ENCODE assay signal across 23 cellular contexts in genomic region chr4:29295280-29295679, GRCh38.
DNase-seq lines count a peak whose midpoint lies in the region; ATAC-seq, FAIRE-seq and TF ChIP-seq lines count a peak whose summit lies in the region.
"Had no signal": no experiment of that assay in that cellular context is flagged by ENCODE, and none has a peak within 500 bp of the region (broad histone marks: within the 10 kb centered on the region; RNA-seq: fewer than 3 reads in every experiment).

No MANE protein-coding gene starts in this region.

- H4K20me1 ChIP-seq in HepG2 (ENCODE audit: insufficient read depth, low read length) (no peaks in the 10 kb centered on the region), IMR-90 (ENCODE audit: insufficient read depth, low read length) (no peaks in the 10 kb centered on the region)
- H4K20me1 ChIP-seq: BLaER1 treated with 17β-estradiol and CSF1 and Interleukin-3, amounts not matched to agents 10 nM and 100 nM had no signal

- TF ChIP-seq EP300 in HepG2 (IDR thresholded peaks at IDR 0.05; ENCODE audit: low read depth in 2 of 2, low read length in 2 of 2) (no peak), HepG2 (CRISPR knock-in tag; IDR thresholded peaks at IDR 0.05; ENCODE audit: borderline replicate concordance) (no peak)

- no peaks in the 10 kb centered on the region for H3K79me1 ChIP-seq in IMR-90 (ENCODE audit: low read depth in 1 of 2, low read length in 2 of 2)

- H2BK15ac ChIP-seq in IMR-90 (ENCODE audit: low read depth, low read length), result no peak overlapping the region

- no peak overlapping the region for H2BK20ac ChIP-seq in IMR-90 (ENCODE audit: low read depth, low read length)

- TF ChIP-seq POLR2A in right lobe of liver (IDR thresholded peaks at IDR 0.05) (no peak), HepG2 (IDR thresholded peaks at IDR 0.05; ENCODE audit: insufficient read depth in 1 of 2, low read depth in 2 of 2, low read length in 2 of 2) (no peak), IMR-90 (IDR thresholded peaks at IDR 0.05; ENCODE audit: low read depth, low read length) (no peak)

- H3K9me3 ChIP-seq in right lobe of liver, result no peaks in the 10 kb centered on the region
- peaks cover 57% of the 10 kb centered on the region for H3K9me3 ChIP-seq in HepG2 (ENCODE audit: low read length)
- H3K9me3 ChIP-seq in IMR-90 (ENCODE audit: control insufficient read depth, insufficient read depth, low read length), result no peaks in the 10 kb centered on the region
- H3K9me3 ChIP-seq: A549; BE2C; BLaER1 treated with 17β-estradiol and CSF1 and Interleukin-3, amounts not matched to agents 10 nM and 100 nM; HAP-1 had no signal

- H4K5ac ChIP-seq in IMR-90 (ENCODE audit: low read depth, low read length), result no peak overlapping the region

- H2BK5ac ChIP-seq in IMR-90 (ENCODE audit: low read depth, low read length, poor library complexity, severe bottlenecking), result no peak overlapping the region

- H3K4me3 ChIP-seq in right lobe of liver (no peak overlapping the region), HepG2 (replicated peaks in 1 of 3; ENCODE audit: insufficient read depth in 1 of 3, low read depth in 2 of 3, low read length in 3 of 3) (no peak overlapping the region), IMR-90 (ENCODE audit: insufficient read depth, low read depth, low read length) (no peak overlapping the region)
- H3K4me3 ChIP-seq: A549; BLaER1 treated with 17β-estradiol and CSF1 and Interleukin-3, amounts not matched to agents 10 nM and 100 nM; GM12878; HAP-1 had no signal

- H3K18ac ChIP-seq in IMR-90 (ENCODE audit: low read depth, low read length), result no peak overlapping the region

- POLR2A ChIA-PET in HepG2 (lab: Yijun Ruan, JAX) (no interaction called here), IMR-90 (lab: Charles Lee; ENCODE audit: unreplicated experiment) (no interaction called here)

- no TSS peak for BruUV-seq in HepG2 (replicated peaks; lab: Mats Ljungman, UMichigan)
- BruUV-seq in IMR-90 (replicated peaks; lab: Mats Ljungman, UMichigan), result no TSS peak

- H3K36me3 ChIP-seq in right lobe of liver (no peaks in the 10 kb centered on the region), HepG2 (replicated peaks in 1 of 2; ENCODE audit: control insufficient read depth in 1 of 2, insufficient read depth in 2 of 2, low read length in 2 of 2) (no peaks in the 10 kb centered on the region), IMR-90 (ENCODE audit: control insufficient read depth, insufficient read depth, low read length) (no peaks in the 10 kb centered on the region)
- H3K36me3 ChIP-seq: BE2C; BLaER1 treated with 17β-estradiol and CSF1 and Interleukin-3, amounts not matched to agents 10 nM and 100 nM; HAP-1 had no signal

- no peak overlapping the region for H3K4ac ChIP-seq in IMR-90 (ENCODE audit: low read depth, low read length)

- in situ Hi-C loops in HepG2 (cut with HindIII; ENCODE audit: extremely low pct_ligation_motif_present, low pct_unique_long_range_greater_than_20kb), result no loop called here
- in situ Hi-C loops in IMR-90 (cut with MboI; ENCODE audit: low sequenced_read_pairs), result no loop called here

- no peak overlapping the region for H2AK5ac ChIP-seq in IMR-90 (ENCODE audit: low read depth, low read length)

- intact Hi-C loops in right lobe of liver (cut with DNase I) (no loop called here), HepG2 (cut with micrococcal nuclease; ENCODE audit: unreplicated experiment) (no loop called here), IMR-90 (cut with micrococcal nuclease) (no loop called here)

- DNase-seq in right lobe of liver (no peak), HepG2 (ENCODE audit: low spot score) (no peak), IMR-90 (peak; percentile 28), left lobe of liver (ENCODE audit: low spot score) (no peak), KG1 (lab: John Stamatoyannopoulos, UW) (no peak)
- no peak for DNase-seq in stimulated activated CD4-positive, alpha-beta T cell treated with anti-CD3 and anti-CD28 coated beads, Interleukin-1b, Interleukin-23, amount 100 ng/mL, for 48 hours
- DNase-seq: 8988T; ACHN; AML-193; BE2C; CD4-positive, alpha-beta T cell; CD8-positive, alpha-beta memory T cell; DMS53; DMS79 treated with DMSO at 0.1 percent for 48 hours; GOT3 had no signal

- H3K27ac ChIP-seq in right lobe of liver (no peak overlapping the region), HepG2 (ENCODE audit: extremely low read length, insufficient read depth, low read length) (no peak overlapping the region), IMR-90 (ENCODE audit: insufficient read depth, low read length) (no peak overlapping the region)
- H3K27ac ChIP-seq: A549; BLaER1 treated with 17β-estradiol and CSF1 and Interleukin-3, amounts not matched to agents 10 nM and 100 nM had no signal

- FAIRE-seq in HepG2 (lab: Jason Lieb, UNC), result no peak
- FAIRE-seq: A549, G401.6, GM12878, GM19239, H54 had no signal

- no peaks in the 10 kb centered on the region for H3K79me2 ChIP-seq in HepG2 (ENCODE audit: insufficient read depth, low read length)

- H2AK9ac ChIP-seq in IMR-90 (replicated peaks; ENCODE audit: low read depth, low read length, poor library complexity), result no peak overlapping the region

- H3K4me2 ChIP-seq in HepG2 (ENCODE audit: low read depth, low read length), result no peak overlapping the region
- H3K4me2 ChIP-seq in IMR-90 (ENCODE audit: low read depth, low read length), result no peak overlapping the region
- H3K4me2 ChIP-seq: A549 had no signal

- H4K91ac ChIP-seq in IMR-90 (ENCODE audit: insufficient read depth, low read depth, low read length), result no peak overlapping the region

- H3K27me3 ChIP-seq in right lobe of liver (no peaks in the 10 kb centered on the region), HepG2 (ENCODE audit: control insufficient read depth in 1 of 2, insufficient read depth in 2 of 2, low read length in 2 of 2) (no peaks in the 10 kb centered on the region; a peak in 1 of 5 replicates), IMR-90 (ENCODE audit: control insufficient read depth, insufficient read depth, low read length) (no peaks in the 10 kb centered on the region)
- H3K27me3 ChIP-seq: BE2C; BLaER1 treated with 17β-estradiol and CSF1 and Interleukin-3, amounts not matched to agents 10 nM and 100 nM had no signal

- H3K9ac ChIP-seq in HepG2 (ENCODE audit: insufficient read depth, low read depth, low read length), result no peak overlapping the region
- H3K9ac ChIP-seq in IMR-90 (ENCODE audit: low read depth, low read length), result no peak overlapping the region
- H3K9ac ChIP-seq: BLaER1 treated with 17β-estradiol and CSF1 and Interleukin-3, amounts not matched to agents 10 nM and 100 nM had no signal

- dilution Hi-C loops in IMR-90 (cut with HindIII; ENCODE audit: low sequenced_read_pairs, unreplicated experiment), result no loop called here

- H3K56ac ChIP-seq in IMR-90 (ENCODE audit: extremely low read depth, insufficient read depth, low read length), result no peak overlapping the region

- CTCF ChIA-PET in HepG2 (lab: Yijun Ruan, JAX; ENCODE audit: low intra/inter-chr PET ratio, low total read pairs), result no interaction called here
- CTCF ChIA-PET in IMR-90 (lab: Yijun Ruan, JAX), result no interaction called here

- H2AFZ ChIP-seq in HepG2 (ENCODE audit: low read length) (no peak overlapping the region), IMR-90 (replicated peaks; ENCODE audit: low read length, poor library complexity) (no peak overlapping the region)

- TF ChIP-seq RAD21 in HepG2 (CRISPR knock-in tag; IDR thresholded peaks at IDR 0.05) (no peak), IMR-90 (IDR thresholded peaks at IDR 0.05; ENCODE audit: low read length) (no peak)

- ATAC-seq in right lobe of liver (peak; percentile 38 to 59 (median 56)), HepG2 (no peak), IMR-90 (ENCODE audit: low read depth) (no peak), left lobe of liver (peak; percentile 29), GM21390 (IDR thresholded peaks at IDR 0.05; ENCODE audit: unreplicated experiment) (no peak)
- ATAC-seq: A549, GM12878 had no signal

- no peaks in the 10 kb centered on the region for H3K4me1 ChIP-seq in right lobe of liver
- no peaks in the 10 kb centered on the region for H3K4me1 ChIP-seq in HepG2 (ENCODE audit: insufficient read depth, low read length)
- no peaks in the 10 kb centered on the region for H3K4me1 ChIP-seq in IMR-90 (ENCODE audit: control insufficient read depth, insufficient read depth, low read length)
- H3K4me1 ChIP-seq: A549, BE2C, HAP-1 had no signal

- H2BK120ac ChIP-seq in IMR-90 (ENCODE audit: low read depth, low read length), result no peak overlapping the region

- H4K8ac ChIP-seq in IMR-90 (ENCODE audit: low read depth in 2 of 2, low read length in 2 of 2), result no peak overlapping the region

- no peak for TF ChIP-seq CTCF in right lobe of liver (IDR thresholded peaks at IDR 0.05)
- TF ChIP-seq CTCF in HepG2 (CRISPR knock-in tag; IDR thresholded peaks at IDR 0.05), result no peak
- no peak for TF ChIP-seq CTCF in IMR-90 (conservative IDR thresholded peaks at IDR 0.05; ENCODE audit: low read depth, low read length)

- H3K14ac ChIP-seq in IMR-90 (replicated peaks; ENCODE audit: low read depth, low read length), result no peak overlapping the region

- no peaks in the 10 kb centered on the region for H3K9me1 ChIP-seq in IMR-90 (ENCODE audit: insufficient read depth, low read length)

- no peak overlapping the region for H3K23ac ChIP-seq in IMR-90 (ENCODE audit: low read depth, low read length)

TF ChIP-seq in HepG2, 621 proteins besides CTCF, POLR2A, EP300 and RAD21 (continues in another document):
- no peak for TF ChIP-seq ZNF597 (CRISPR knock-in tag; IDR thresholded peaks at IDR 0.05)
- TF ChIP-seq GTF2F1 (IDR thresholded peaks at IDR 0.05; ENCODE audit: low read length), result no peak
- TF ChIP-seq NCOA1 (CRISPR knock-in tag; IDR thresholded peaks at IDR 0.05), result no peak

TF ChIP-seq in IMR-90, 13 proteins besides CTCF, POLR2A, EP300 and RAD21 (continues in another document):
- no peak for TF ChIP-seq CEBPB (IDR thresholded peaks at IDR 0.05; ENCODE audit: low read depth, low read length)
- TF ChIP-seq NFE2L2 (IDR thresholded peaks at IDR 0.05; ENCODE audit: low read depth, low read length), result no peak
- no peak for TF ChIP-seq USF2 (IDR thresholded peaks at IDR 0.05; ENCODE audit: low read depth, low read length)
- TF ChIP-seq RCOR1 (IDR thresholded peaks at IDR 0.05; ENCODE audit: insufficient replicate concordance, low read length), result no peak
- no peak for TF ChIP-seq SMC3 (IDR thresholded peaks at IDR 0.05; ENCODE audit: low read depth, low read length)
- no peak for TF ChIP-seq MAFK (IDR thresholded peaks at IDR 0.05; ENCODE audit: low read depth, low read length)
- TF ChIP-seq MXI1 (IDR thresholded peaks at IDR 0.05; ENCODE audit: borderline replicate concordance, low read depth, low read length), result no peak
- no peak for TF ChIP-seq BHLHE40 (IDR thresholded peaks at IDR 0.05; ENCODE audit: low read depth, low read length)
- TF ChIP-seq RFX5 (IDR thresholded peaks at IDR 0.05; ENCODE audit: low read depth, low read length), result no peak

Comparison
In these comparisons a context has a peak if more than half of its experiments do, and no peak if none do; other contexts are left out.
1. ATAC-seq: peak in right lobe of liver (4 of 4) and left lobe of liver (single experiment); none in HepG2 (single experiment), IMR-90 (single experiment) and GM21390 (single experiment).